9 cellular contexts compared by ENCODE assay signal in genomic region chr2:38610851-38611801, GRCh38. TPM values are rescaled to one million over a fixed set of nuclear protein-coding genes. Genes with fewer than 3 reads are reported as not detected.
DNase-seq lines count a peak whose midpoint lies in the region; ATAC-seq and TF ChIP-seq lines count a peak whose summit lies in the region.
"Had no signal": no experiment of that assay in that cellular context is flagged by ENCODE, and none has a peak within 500 bp of the region (broad histone marks: within the 10 kb centered on the region; RNA-seq: fewer than 3 reads in every experiment).

No MANE protein-coding gene starts in this region.

- intact Hi-C loops in activated B cell treated with CpG ODN at 0.5 μM for 24 hours (cut with micrococcal nuclease) = no loop called here

- TF ChIP-seq CTCF in activated B cell treated with CpG ODN at 0.5 μM for 24 hours (IDR thresholded peaks at IDR 0.05) = no peak
- no peak for TF ChIP-seq CTCF in chondrocyte (IDR thresholded peaks at IDR 0.05)

- CTCF ChIA-PET in activated B cell treated with CpG ODN at 0.5 μM for 24 hours (lab: Charles Lee) = interaction anchor here (1.8 to 2.5 kb wide), 2 partner anchors 8 to 29 kb away, joined by 5 to 6 read pairs; partner anchors contain the start of gene HNRNPLL

- H3K9me3 Mint-ChIP-seq in activated B cell treated with CpG ODN at 0.5 μM for 24 hours = peaks cover 5% of the 10 kb centered on the region
- no peaks in the 10 kb centered on the region for H3K9me3 Mint-ChIP-seq in chondrocyte (ENCODE audit: low read depth)

- H3K4me3 Mint-ChIP-seq in activated B cell treated with CpG ODN at 0.5 μM for 24 hours (no peak overlapping the region), chondrocyte (ENCODE audit: unreplicated experiment) (no peak overlapping the region)

- H3K4me1 Mint-ChIP-seq in activated B cell treated with CpG ODN at 0.5 μM for 24 hours (peaks cover 11% of the 10 kb centered on the region), chondrocyte (ENCODE audit: low read depth) (peaks cover 7% of the 10 kb centered on the region)

- peaks cover 53% of the 10 kb centered on the region for H3K27me3 Mint-ChIP-seq in activated B cell treated with CpG ODN at 0.5 μM for 24 hours
- H3K27me3 Mint-ChIP-seq in chondrocyte (ENCODE audit: low read depth) = no peaks in the 10 kb centered on the region

- H3K36me3 Mint-ChIP-seq in activated B cell treated with CpG ODN at 0.5 μM for 24 hours (ENCODE audit: low read depth) = no peaks in the 10 kb centered on the region
- no peaks in the 10 kb centered on the region for H3K36me3 Mint-ChIP-seq in chondrocyte (ENCODE audit: low read depth)

- DNase-seq in activated effector memory CD4-positive, alpha-beta T cell treated with anti-CD3 and anti-CD28 coated beads, Interleukin-2, amount 50 U/mL, for 16 hours = peak; percentile 69
- no peak for DNase-seq in activated effector memory CD4-positive, alpha-beta T cell treated with Interleukin-2 at 50 U/mL for 16 hours
- no peak for DNase-seq in activated B cell treated with CpG ODN at 0.5 μM for 24 hours
- peak; percentile 50 for DNase-seq in stimulated activated CD4-positive, alpha-beta T cell treated with anti-CD3 and anti-CD28 coated beads, Interleukin-4, amount 100 ng/mL, for 24 hours
- DNase-seq in chondrocyte (ENCODE audit: low spot score) = no peak
- DNase-seq in NCI-H2171 treated with DMSO at 0.1 percent for 48 hours (lab: John Stamatoyannopoulos, UW) = no peak
- DNase-seq in HK-2 (ENCODE audit: unreplicated experiment) = no peak
- DNase-seq: amniotic stem cell had no signal

- ATAC-seq in HG03039 (IDR thresholded peaks at IDR 0.05; ENCODE audit: unreplicated experiment) (peak; percentile 71), activated B cell treated with CpG ODN at 0.5 μM for 24 hours (ENCODE audit: low read depth) (peak; percentile 71)

- H3K27ac Mint-ChIP-seq in activated B cell treated with CpG ODN at 0.5 μM for 24 hours (no peak overlapping the region), chondrocyte (ENCODE audit: unreplicated experiment) (no peak overlapping the region)

- POLR2A ChIA-PET in activated B cell treated with CpG ODN at 0.5 μM for 24 hours (lab: Charles Lee) = interaction anchor here (0.6 to 1.2 kb wide), 4 partner anchors 8 to 139 kb away, joined by 3 to 9 read pairs (median 4); partner anchors contain the start of gene HNRNPLL

RNA-seq across cellular contexts. Expression of gene HNRNPLL, which starts 8.4 kb away (rescaled TPM):
- total RNA-seq in activated B cell treated with CpG ODN at 0.5 μM for 24 hours = 8.6 and 8.8 TPM in 2 replicates
- 41.8 to 55.7 TPM (median 45.2 TPM) in 3 replicates for total RNA-seq in chondrocyte

RNA-seq across cellular contexts. Expression of gene GALM, which starts 54.8 kb away (rescaled TPM):
- total RNA-seq in activated B cell treated with CpG ODN at 0.5 μM for 24 hours = 3.5 and 5.4 TPM in 2 replicates
- 4.7 to 6.5 TPM (median 4.8 TPM) in 3 replicates for total RNA-seq in chondrocyte

Comparison
In these comparisons a context has a peak if more than half of its experiments do, and no peak if none do; other contexts are left out.
1. DNase-seq: peak in activated effector memory CD4-positive, alpha-beta T cell treated with anti-CD3 and anti-CD28 coated beads, Interleukin-2, amount 50 U/mL, for 16 hours (single experiment) and stimulated activated CD4-positive, alpha-beta T cell treated with anti-CD3 and anti-CD28 coated beads, Interleukin-4, amount 100 ng/mL, for 24 hours (single experiment); none in activated effector memory CD4-positive, alpha-beta T cell treated with Interleukin-2 at 50 U/mL for 16 hours (single experiment), activated B cell treated with CpG ODN at 0.5 μM for 24 hours (single experiment), chondrocyte (single experiment), NCI-H2171 treated with DMSO at 0.1 percent for 48 hours (single experiment) and HK-2 (single experiment).